In the genomic region with DNA sequence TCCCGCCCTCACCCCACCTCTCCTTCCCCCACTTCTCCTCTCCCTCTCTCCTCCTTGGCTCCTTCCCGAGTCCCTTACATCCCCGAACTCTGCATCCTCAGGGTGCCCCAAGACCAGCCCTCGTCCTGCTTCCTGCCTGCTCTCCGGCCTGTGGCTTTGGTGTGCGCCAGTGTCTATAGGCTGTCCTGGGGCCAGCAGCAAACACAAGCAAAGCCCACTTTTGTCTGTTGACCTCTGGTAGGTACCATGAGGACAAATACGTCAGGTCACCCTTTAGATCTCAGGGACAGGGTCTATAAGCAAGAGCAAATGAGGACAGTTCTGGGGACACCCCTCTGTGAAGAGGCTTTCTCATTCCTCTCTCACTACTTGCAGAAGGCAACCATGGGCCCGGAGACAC, we compare ENCODE assay signal across 10 cellular contexts. TPM values are rescaled to one million over a fixed set of nuclear protein-coding genes. Genes with fewer than 3 reads are reported as not detected.
DNase-seq lines count a peak whose midpoint lies in the region; ATAC-seq and TF ChIP-seq lines count a peak whose summit lies in the region.
"Had no signal": no experiment of that assay in that cellular context is flagged by ENCODE, and none has a peak within 500 bp of the region (broad histone marks: within the 10 kb centered on the region; RNA-seq: fewer than 3 reads in every experiment).

No MANE protein-coding gene starts in this region.

- peaks cover 35% of the 10 kb centered on the region for H3K27me3 Mint-ChIP-seq in activated CD4-positive, alpha-beta T cell treated with anti-CD3 and anti-CD28 coated beads, Interleukin-2, amount 10 ng/mL, durations not matched to agents 7 days and 5 days

- TF ChIP-seq CTCF in ascending aorta (IDR thresholded peaks at IDR 0.05) (no peak), tibial nerve (IDR thresholded peaks at IDR 0.05) (no peak), testis (IDR thresholded peaks at IDR 0.05) (no peak)

- WGBS in tibial nerve, 2 donors = 21 to 23% methylated on average over 8 of the region's 8 CpGs
- 18 to 23% methylated on average over 7 to 8 of the region's 8 CpGs for WGBS in testis, 2 donors

- peak; percentile 3 for ATAC-seq in left lobe of liver
- ATAC-seq in HG03521 (IDR thresholded peaks at IDR 0.05; ENCODE audit: unreplicated experiment) = no peak

- peak overlapping the region; percentile 66 to 83 for H3K27ac ChIP-seq in ascending aorta
- H3K27ac ChIP-seq in tibial nerve = peak overlapping the region; percentile 43 to 87 (median 75)
- H3K27ac ChIP-seq in testis = no peak overlapping the region
- H3K27ac ChIP-seq: C4-2B had no signal

- H3K4me3 Mint-ChIP-seq in activated CD4-positive, alpha-beta T cell treated with anti-CD3 and anti-CD28 coated beads, Interleukin-2, amount 10 ng/mL, durations not matched to agents 7 days and 5 days = peak overlapping the region; percentile 73

- peaks cover 5 to 9% of the 10 kb centered on the region in 2 donors for H3K4me1 ChIP-seq in ascending aorta
- peaks cover 0 to 20% (median 4%) of the 10 kb centered on the region in 4 donors for H3K4me1 ChIP-seq in tibial nerve
- peaks cover 9% of the 10 kb centered on the region for H3K4me1 ChIP-seq in testis

- no peaks in the 10 kb centered on the region for H3K36me3 ChIP-seq in ascending aorta
- H3K36me3 ChIP-seq in tibial nerve = peaks cover 0 to 10% (median 0%) of the 10 kb centered on the region in 3 donors
- H3K36me3 ChIP-seq in testis (ENCODE audit: low read depth, missing control alignments) = no peaks in the 10 kb centered on the region

- no peaks in the 10 kb centered on the region for H3K36me3 Mint-ChIP-seq in activated CD4-positive, alpha-beta T cell treated with anti-CD3 and anti-CD28 coated beads, Interleukin-2, amount 10 ng/mL, durations not matched to agents 7 days and 5 days (ENCODE audit: low read depth)

- no peaks in the 10 kb centered on the region for H3K9me3 Mint-ChIP-seq in activated CD4-positive, alpha-beta T cell treated with anti-CD3 and anti-CD28 coated beads, Interleukin-2, amount 10 ng/mL, durations not matched to agents 7 days and 5 days

- POLR2A ChIA-PET in activated CD4-positive, alpha-beta T cell treated with anti-CD3 and anti-CD28 coated beads, Interleukin-2, amount 10 ng/mL, durations not matched to agents 7 days and 5 days (lab: Charles Lee) = no interaction called here

- H3K9me3 ChIP-seq in ascending aorta (no peaks in the 10 kb centered on the region), tibial nerve (no peaks in the 10 kb centered on the region), testis (no peaks in the 10 kb centered on the region)

- CTCF ChIA-PET in activated CD4-positive, alpha-beta T cell treated with anti-CD3 and anti-CD28 coated beads, Interleukin-2, amount 10 ng/mL, durations not matched to agents 7 days and 5 days (lab: Charles Lee) = interaction anchor here (0.6 to 0.9 kb wide), 2 partner anchors 10 to 95 kb away, joined by 3 read pairs; a partner anchor contains a TSS

- no peak for TF ChIP-seq EP300 in tibial nerve (IDR thresholded peaks at IDR 0.05)

- TF ChIP-seq POLR2A in tibial nerve (IDR thresholded peaks at IDR 0.05) (no peak), testis (IDR thresholded peaks at IDR 0.05) (no peak)

- H3K27me3 ChIP-seq in ascending aorta (no peaks in the 10 kb centered on the region), tibial nerve (no peaks in the 10 kb centered on the region), testis (no peaks in the 10 kb centered on the region)

- H3K27ac Mint-ChIP-seq in activated CD4-positive, alpha-beta T cell treated with anti-CD3 and anti-CD28 coated beads, Interleukin-2, amount 10 ng/mL, durations not matched to agents 7 days and 5 days = peak overlapping the region; percentile 61

- peak overlapping the region; percentile 67 to 69 for H3K4me3 ChIP-seq in ascending aorta
- peak overlapping the region; percentile 11 to 65 (median 38) for H3K4me3 ChIP-seq in tibial nerve
- peak overlapping the region in 1 of 2 donors; percentile 61 for H3K4me3 ChIP-seq in testis

- DNase-seq in activated CD4-positive, alpha-beta T cell treated with anti-CD3 and anti-CD28 coated beads, Interleukin-2, amount 10 ng/mL, durations not matched to agents 7 days and 5 days = no peak
- no peak for DNase-seq in activated CD4-positive, alpha-beta T cell treated with anti-CD3 and anti-CD28 coated beads for 1 hour
- no peak for DNase-seq in ascending aorta (ENCODE audit: low spot score in 2 of 2)
- no peak for DNase-seq in left lobe of liver (ENCODE audit: low spot score)
- no peak for DNase-seq in tibial nerve (ENCODE audit: low spot score in 2 of 2)
- DNase-seq in testis = no peak
- DNase-seq in stimulated activated CD4-positive, alpha-beta T cell treated with anti-CD3 and anti-CD28 coated beads, Interleukin-4, amount 100 ng/mL, for 1 hour = no peak
- DNase-seq: SW 1271 had no signal

- intact Hi-C loops in ascending aorta (cut with DNase I) = loop anchor here (1.0 to 2.0 kb wide), 2 partner anchors 15 to 36 kb away; no protein-coding TSS in a partner anchor
- intact Hi-C loops in testis (cut with DNase I; ENCODE audit: low total_unique reads) = loop anchor here (5.0 kb wide), 1 partner anchor 34 kb away; no protein-coding TSS in a partner anchor

- H3K4me1 Mint-ChIP-seq in activated CD4-positive, alpha-beta T cell treated with anti-CD3 and anti-CD28 coated beads, Interleukin-2, amount 10 ng/mL, durations not matched to agents 7 days and 5 days = peaks cover 20% of the 10 kb centered on the region

RNA-seq across cellular contexts. Expression of a gene that starts 0.3 kb away (rescaled TPM):
- total RNA-seq in activated CD4-positive, alpha-beta T cell treated with anti-CD3 and anti-CD28 coated beads, Interleukin-2, amount 10 ng/mL, durations not matched to agents 7 days and 5 days = 1 to 10 TPM; 3.4 to 4.0 TPM
- total RNA-seq in ascending aorta (155 TPM), left lobe of liver (23.1 TPM), tibial nerve (10 to 100 TPM; 40.5 to 73.9 (median 62.2) TPM), testis (10 to 100 TPM; 13.2 to 14.7 TPM)
- polyA plus RNA-seq in testis (ENCODE audit: insufficient read depth, low read depth, low replicate concordance) = 47.6 TPM

RNA-seq across cellular contexts. Expression of a gene that starts 10.2 kb away (rescaled TPM):
- total RNA-seq in activated CD4-positive, alpha-beta T cell treated with anti-CD3 and anti-CD28 coated beads, Interleukin-2, amount 10 ng/mL, durations not matched to agents 7 days and 5 days = 10 to 100 TPM; 53.2 to 65.9 TPM
- total RNA-seq in ascending aorta (114 TPM), left lobe of liver (150 TPM), tibial nerve (100 to 1,000 TPM; 216 to 327 (median 255) TPM), testis (100 to 1,000 TPM; 180 to 199 TPM)
- 193 TPM for polyA plus RNA-seq in testis (ENCODE audit: insufficient read depth, low read depth, low replicate concordance)

Comparison
In these comparisons a context has a peak if more than half of its experiments do, and no peak if none do; other contexts are left out.
1. H3K27ac ChIP-seq: peak in ascending aorta (2 of 2) and tibial nerve (4 of 4); none in testis (0 of 2).